Comparison of ENCODE assay signal across 28 cellular contexts in genomic region chr6:11934638-11935037, GRCh38.
"Had no signal": no experiment of that assay in that cellular context is flagged by ENCODE, and none has a peak within 500 bp of the region (broad histone marks: within the 10 kb centered on the region; RNA-seq: fewer than 3 reads in every experiment).

No MANE protein-coding gene starts in this region.

- H3K27me3 ChIP-seq: brain microvascular endothelial cell, dorsolateral prefrontal cortex had no signal

- H3K36me3 Mint-ChIP-seq: activated naive CD4-positive, alpha-beta T cell treated with anti-CD3 and anti-CD28 coated beads, Interleukin-2, amount 10 ng/mL, durations not matched to agents 7 days and 5 days; activated naive CD4-positive, alpha-beta T cell treated with anti-CD3 and anti-CD28 coated beads, Interleukin-2, amount 50 U/mL, for 72 hours; activated naive CD8-positive, alpha-beta T cell treated with anti-CD3 and anti-CD28 coated beads, Interleukin-2, amount 10 ng/mL, durations not matched to agents 7 days and 5 days had no signal

- H3K27ac Mint-ChIP-seq: activated CD4-positive, alpha-beta memory T cell treated with anti-CD3 and anti-CD28 coated beads, Interleukin-2, amount 10 ng/mL, durations not matched to agents 7 days and 5 days; activated CD4-positive, alpha-beta T cell treated with anti-CD3 and anti-CD28 coated beads for 36 hours; activated CD4-positive, alpha-beta T cell treated with anti-CD3 and anti-CD28 coated beads, Interleukin-2, amount 10 ng/mL, durations not matched to agents 7 days and 5 days; activated naive CD4-positive, alpha-beta T cell treated with anti-CD3 and anti-CD28 coated beads, Interleukin-2, amount 10 ng/mL, durations not matched to agents 7 days and 5 days; activated naive CD4-positive, alpha-beta T cell treated with anti-CD3 and anti-CD28 coated beads, Interleukin-2, amount 50 U/mL, for 72 hours; activated naive CD8-positive, alpha-beta T cell treated with anti-CD3 and anti-CD28 coated beads, Interleukin-2, amount 10 ng/mL, durations not matched to agents 7 days and 5 days; activated T-cell treated with anti-CD3 and anti-CD28 coated beads, Interleukin-2, amount 50 U/mL, for 24 hours; activated T-cell treated with anti-CD3 and anti-CD28 coated beads, Interleukin-2, amount 50 U/mL, for 72 hours; dendritic cell treated with granulocyte-macrophage colony-stimulating factor and Interleukin-4, amounts not matched to agents 40 ng/mL and 50 ng/mL, for 4 days; endodermal cell had no signal

- H3K27me3 Mint-ChIP-seq: activated CD4-positive, alpha-beta memory T cell treated with anti-CD3 and anti-CD28 coated beads, Interleukin-2, amount 10 ng/mL, durations not matched to agents 7 days and 5 days; activated CD4-positive, alpha-beta T cell treated with anti-CD3 and anti-CD28 coated beads for 36 hours; activated CD4-positive, alpha-beta T cell treated with anti-CD3 and anti-CD28 coated beads, Interleukin-2, amount 10 ng/mL, durations not matched to agents 7 days and 5 days; activated naive CD4-positive, alpha-beta T cell treated with anti-CD3 and anti-CD28 coated beads, Interleukin-2, amount 10 ng/mL, durations not matched to agents 7 days and 5 days; activated naive CD8-positive, alpha-beta T cell treated with anti-CD3 and anti-CD28 coated beads, Interleukin-2, amount 10 ng/mL, durations not matched to agents 7 days and 5 days; activated T-cell treated with anti-CD3 and anti-CD28 coated beads, Interleukin-2, amount 50 U/mL, for 24 hours; central memory CD8-positive, alpha-beta T cell; dendritic cell treated with granulocyte-macrophage colony-stimulating factor and Interleukin-4, amounts not matched to agents 40 ng/mL and 50 ng/mL, for 4 days had no signal

- H3K27ac ChIP-seq: brain microvascular endothelial cell, coronary artery, dorsolateral prefrontal cortex had no signal

- H3K4me3 Mint-ChIP-seq: activated CD4-positive, alpha-beta memory T cell treated with anti-CD3 and anti-CD28 coated beads, Interleukin-2, amount 10 ng/mL, durations not matched to agents 7 days and 5 days; activated CD4-positive, alpha-beta T cell treated with anti-CD3 and anti-CD28 coated beads for 36 hours; activated CD4-positive, alpha-beta T cell treated with anti-CD3 and anti-CD28 coated beads, Interleukin-2, amount 10 ng/mL, durations not matched to agents 7 days and 5 days; activated naive CD4-positive, alpha-beta T cell treated with anti-CD3 and anti-CD28 coated beads, Interleukin-2, amount 10 ng/mL, durations not matched to agents 7 days and 5 days; activated naive CD8-positive, alpha-beta T cell treated with anti-CD3 and anti-CD28 coated beads, Interleukin-2, amount 10 ng/mL, durations not matched to agents 7 days and 5 days; activated T-cell treated with anti-CD3 and anti-CD28 coated beads, Interleukin-2, amount 50 U/mL, for 24 hours; activated T-cell treated with anti-CD3 and anti-CD28 coated beads, Interleukin-2, amount 50 U/mL, for 72 hours; central memory CD8-positive, alpha-beta T cell; dendritic cell treated with granulocyte-macrophage colony-stimulating factor and Interleukin-4, amounts not matched to agents 40 ng/mL and 50 ng/mL, for 4 days; endodermal cell had no signal

- H3K4me1 Mint-ChIP-seq: activated CD4-positive, alpha-beta memory T cell treated with anti-CD3 and anti-CD28 coated beads, Interleukin-2, amount 10 ng/mL, durations not matched to agents 7 days and 5 days; activated naive CD4-positive, alpha-beta T cell treated with anti-CD3 and anti-CD28 coated beads, Interleukin-2, amount 10 ng/mL, durations not matched to agents 7 days and 5 days; central memory CD8-positive, alpha-beta T cell had no signal

- H3K9me3 Mint-ChIP-seq: activated CD4-positive, alpha-beta memory T cell treated with anti-CD3 and anti-CD28 coated beads, Interleukin-2, amount 10 ng/mL, durations not matched to agents 7 days and 5 days; activated CD4-positive, alpha-beta T cell treated with anti-CD3 and anti-CD28 coated beads, Interleukin-2, amount 10 ng/mL, durations not matched to agents 7 days and 5 days; activated naive CD4-positive, alpha-beta T cell treated with anti-CD3 and anti-CD28 coated beads, Interleukin-2, amount 10 ng/mL, durations not matched to agents 7 days and 5 days; activated naive CD4-positive, alpha-beta T cell treated with anti-CD3 and anti-CD28 coated beads, Interleukin-2, amount 50 U/mL, for 72 hours; activated T-cell treated with anti-CD3 and anti-CD28 coated beads, Interleukin-2, amount 50 U/mL, for 24 hours; activated T-cell treated with anti-CD3 and anti-CD28 coated beads, Interleukin-2, amount 50 U/mL, for 72 hours; central memory CD8-positive, alpha-beta T cell; dendritic cell treated with granulocyte-macrophage colony-stimulating factor and Interleukin-4, amounts not matched to agents 40 ng/mL and 50 ng/mL, for 4 days had no signal

- ATAC-seq: activated CD4-positive, alpha-beta T cell treated with anti-CD3 and anti-CD28 coated beads for 36 hours; activated naive CD4-positive, alpha-beta T cell treated with anti-CD3 and anti-CD28 coated beads, Interleukin-2, amount 50 U/mL, for 72 hours; activated T-cell treated with anti-CD3 and anti-CD28 coated beads, Interleukin-2, amount 50 U/mL, for 72 hours; esophagus mucosa had no signal

- H3K36me3 ChIP-seq: brain microvascular endothelial cell had no signal

- DNase-seq: activated CD4-positive, alpha-beta memory T cell treated with anti-CD3 and anti-CD28 coated beads, Interleukin-2, amount 10 ng/mL, durations not matched to agents 7 days and 5 days; activated CD4-positive, alpha-beta T cell treated with anti-CD3 and anti-CD28 coated beads for 36 hours; activated CD4-positive, alpha-beta T cell treated with anti-CD3 and anti-CD28 coated beads, Interleukin-2, amount 10 ng/mL, durations not matched to agents 7 days and 5 days; activated CD4-positive, alpha-beta T cell treated with anti-CD3 and anti-CD28 coated beads, Interleukin-2, amount 50 U/mL, for 4 hours; activated CD4-positive, CD25-positive, alpha-beta regulatory T cell; activated CD4-positive, CD25-positive, alpha-beta regulatory T cell treated with anti-CD3 and anti-CD28 coated beads, Interleukin-2, amount 50 U/mL, for 72 hours; activated CD8-positive, alpha-beta memory T cell treated with anti-CD3 and anti-CD28 coated beads, Interleukin-2, amount 50 U/mL, for 48 hours; activated gamma-delta T cell; activated naive CD4-positive, alpha-beta T cell; activated naive CD4-positive, alpha-beta T cell treated with anti-CD3 and anti-CD28 coated beads, Interleukin-2, amount 10 ng/mL, durations not matched to agents 7 days and 5 days; activated naive CD8-positive, alpha-beta T cell treated with anti-CD3 and anti-CD28 coated beads, Interleukin-2, amount 10 ng/mL, durations not matched to agents 7 days and 5 days; activated T-cell treated with anti-CD3 and anti-CD28 coated beads for 4 hours; activated T-cell treated with anti-CD3 and anti-CD28 coated beads, Interleukin-2, amount 50 U/mL, for 24 hours; activated T-cell treated with anti-CD3 and anti-CD28 coated beads, Interleukin-2, amount 50 U/mL, for 72 hours; amniotic stem cell; anterior cingulate cortex; brain microvascular endothelial cell; dorsolateral prefrontal cortex; effector memory CD4-positive, alpha-beta T cell; endodermal cell; foreskin fibroblast; head of caudate nucleus; T-helper 2 cell had no signal

- H3K4me3 ChIP-seq: coronary artery, dorsolateral prefrontal cortex had no signal
